9 cellular contexts compared by ENCODE assay signal in the genomic region with DNA sequence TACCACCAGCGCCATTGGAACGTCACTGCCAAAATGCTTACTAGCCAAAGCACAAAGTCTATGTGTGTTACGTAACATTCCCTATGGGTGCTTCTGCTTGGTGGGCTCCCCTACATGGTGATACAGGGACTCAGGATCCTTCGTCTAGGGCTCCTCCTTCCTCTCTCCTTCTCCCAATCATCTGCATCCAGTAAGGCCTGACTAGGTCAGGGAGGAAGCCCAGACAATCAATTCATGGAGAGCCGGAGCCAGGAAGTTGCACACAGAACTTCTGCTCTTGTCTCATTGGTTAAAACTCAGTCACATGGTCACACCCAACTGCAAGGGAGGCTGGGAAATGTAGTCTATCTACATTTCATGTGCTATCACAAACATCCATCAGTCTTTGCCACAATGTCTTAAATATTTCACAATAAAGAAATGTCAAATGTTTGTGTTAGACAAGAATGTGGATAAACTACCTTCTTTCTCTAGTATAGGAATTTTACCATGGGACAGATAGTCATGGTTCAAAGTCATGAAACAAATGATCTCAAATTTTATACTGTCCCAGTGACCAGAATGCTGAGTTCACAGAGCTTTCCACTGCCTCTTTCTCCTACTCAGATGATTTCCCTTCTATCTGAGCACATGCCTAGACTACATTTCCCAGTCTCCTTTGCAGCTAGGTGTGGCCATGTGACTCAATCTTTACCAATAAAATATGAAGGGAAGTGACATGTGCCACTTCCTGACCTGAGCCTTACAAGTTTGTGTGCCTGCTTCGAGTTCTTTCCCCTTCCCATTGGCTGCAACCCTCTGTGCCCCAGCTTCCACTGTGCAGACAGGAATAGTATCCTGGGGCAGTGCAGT. TPM values are rescaled to one million over a fixed set of nuclear protein-coding genes. Genes with fewer than 3 reads are reported as not detected.
DNase-seq lines count a peak whose midpoint lies in the region; ATAC-seq and TF ChIP-seq lines count a peak whose summit lies in the region.
"Had no signal": no experiment of that assay in that cellular context is flagged by ENCODE, and none has a peak within 500 bp of the region (broad histone marks: within the 10 kb centered on the region; RNA-seq: fewer than 3 reads in every experiment).

No MANE protein-coding gene starts in this region.

- H3K4me3 ChIP-seq in AG04449 (ENCODE audit: low read depth, low read length), result no peak overlapping the region

- ATAC-seq in Right ventricle myocardium superior (ENCODE audit: poor library complexity) (peak; percentile 69), GM21360 (IDR thresholded peaks at IDR 0.05; ENCODE audit: unreplicated experiment) (no peak)

- TF ChIP-seq CTCF in AG04449 (IDR thresholded peaks at IDR 0.05; ENCODE audit: insufficient read depth, low read length, missing control alignments), result peak; percentile 18

- no peak overlapping the region for H3K27ac Mint-ChIP-seq in activated naive CD4-positive, alpha-beta T cell treated with anti-CD3 and anti-CD28 coated beads, Interleukin-2, amount 50 U/mL, for 24 hours

- H3K4me3 Mint-ChIP-seq in activated naive CD4-positive, alpha-beta T cell treated with anti-CD3 and anti-CD28 coated beads, Interleukin-2, amount 50 U/mL, for 24 hours, result peak overlapping the region; percentile 73

- intact Hi-C loops in Right ventricle myocardium superior (cut with DNase I), result no loop called here
- intact Hi-C loops in posterior vena cava (cut with DNase I), result no loop called here

- CTCF ChIA-PET in AG04449 (lab: Yijun Ruan, JAX), result interaction anchor here (0.7 to 15.2 kb wide), 4 partner anchors 9 to 52 kb away, joined by 3 to 169 read pairs (median 28); partner anchors contain the start of gene KCNK15

- POLR2A ChIA-PET in AG04449 (lab: Yijun Ruan, JAX), result no interaction called here

- H3K36me3 Mint-ChIP-seq in activated naive CD4-positive, alpha-beta T cell treated with anti-CD3 and anti-CD28 coated beads, Interleukin-2, amount 50 U/mL, for 24 hours, result no peaks in the 10 kb centered on the region

- DNase-seq in AG04449 (ENCODE audit: low read depth, low spot score) (no peak), GM04503 (ENCODE audit: low read depth) (peak; percentile 63), NCI-H510A (lab: John Stamatoyannopoulos, UW) (peak; percentile 24), Right ventricle myocardium superior (no peak), posterior vena cava (ENCODE audit: low spot score) (peak; percentile 72)
- no peak for DNase-seq in activated effector memory CD4-positive, alpha-beta T cell treated with Interleukin-2 at 50 U/mL for 16 hours

- H3K4me1 Mint-ChIP-seq in activated naive CD4-positive, alpha-beta T cell treated with anti-CD3 and anti-CD28 coated beads, Interleukin-2, amount 50 U/mL, for 24 hours, result peaks cover 37% of the 10 kb centered on the region

- no peaks in the 10 kb centered on the region for H3K9me3 Mint-ChIP-seq in activated naive CD4-positive, alpha-beta T cell treated with anti-CD3 and anti-CD28 coated beads, Interleukin-2, amount 50 U/mL, for 24 hours

- no peaks in the 10 kb centered on the region for H3K27me3 Mint-ChIP-seq in activated naive CD4-positive, alpha-beta T cell treated with anti-CD3 and anti-CD28 coated beads, Interleukin-2, amount 50 U/mL, for 24 hours

RNA-seq across cellular contexts. Expression of gene KCNK15, which starts 9.3 kb away (rescaled TPM):
- total RNA-seq in Right ventricle myocardium superior (0.19 TPM), posterior vena cava (1 to 10 TPM; 4.1 to 4.5 TPM)

RNA-seq across cellular contexts. Expression of gene CCN5, which starts 21.2 kb away (rescaled TPM):
- total RNA-seq in Right ventricle myocardium superior (15.8 TPM), posterior vena cava (100 to 1,000 TPM; 210 to 342 TPM)
- total RNA-seq: kidney epithelial cell had no signal

Comparison
In these comparisons a context has a peak if more than half of its experiments do, and no peak if none do; other contexts are left out.
1. DNase-seq: peak in GM04503 (single experiment), NCI-H510A (single experiment) and posterior vena cava (single experiment); none in AG04449 (single experiment), Right ventricle myocardium superior (single experiment) and activated effector memory CD4-positive, alpha-beta T cell treated with Interleukin-2 at 50 U/mL for 16 hours (single experiment).
2. RNA of gene CCN5, which starts 21.2 kb away (total RNA-seq): 210 to 342 TPM in posterior vena cava; 15.8 TPM in Right ventricle myocardium superior (single experiment); every median in the first group is over 10 times any median in the second.